11 cellular contexts compared by ENCODE assay signal in the genomic region with DNA sequence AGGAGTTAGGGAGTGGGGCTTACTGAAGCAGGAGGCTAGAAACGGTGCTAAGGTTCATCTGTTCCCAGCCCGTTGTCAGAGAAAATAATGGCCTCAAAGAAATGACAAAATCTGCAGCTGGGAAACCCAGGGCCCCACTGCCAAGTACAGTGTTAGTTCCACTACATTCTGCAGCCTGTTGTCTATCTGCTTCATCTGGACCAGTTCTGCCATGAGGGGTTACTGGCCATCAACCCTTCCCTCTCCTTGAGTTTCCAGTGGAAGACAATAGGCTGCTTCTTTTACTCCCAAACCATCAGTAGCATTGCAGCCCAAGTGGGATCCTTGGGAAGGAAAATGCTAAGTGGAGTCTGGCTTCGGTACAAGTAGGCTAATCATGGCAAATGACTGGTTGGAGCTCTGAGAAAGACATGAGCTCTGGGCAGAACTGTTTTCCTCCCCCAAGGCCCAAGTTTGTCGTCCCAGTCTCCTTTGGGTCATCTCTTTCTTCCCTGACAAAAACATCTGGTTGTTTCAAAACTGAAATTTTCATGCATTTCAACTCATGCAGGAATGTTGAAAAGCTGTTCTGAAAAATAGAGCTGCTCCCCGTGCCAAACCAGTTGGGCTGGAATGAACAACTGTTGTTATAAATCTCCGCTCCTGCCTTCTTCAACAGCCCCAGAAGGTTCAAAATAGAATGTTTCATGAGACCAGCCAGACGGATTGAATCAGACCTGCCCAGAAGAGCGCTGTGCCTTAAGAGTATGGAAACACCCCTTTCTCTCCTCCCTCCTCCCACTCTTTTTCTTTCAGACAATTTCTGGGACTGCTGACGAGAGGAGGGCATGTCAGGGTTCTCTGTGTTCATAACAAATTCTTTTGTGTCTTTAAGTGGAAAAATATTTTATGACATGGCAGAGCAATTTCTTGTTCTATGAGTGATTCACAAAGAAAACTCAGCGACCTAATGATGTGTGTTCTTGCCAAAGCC.
DNase-seq lines count a peak whose midpoint lies in the region; ATAC-seq and TF ChIP-seq lines count a peak whose summit lies in the region.
"Had no signal": no experiment of that assay in that cellular context is flagged by ENCODE, and none has a peak within 500 bp of the region (broad histone marks: within the 10 kb centered on the region; RNA-seq: fewer than 3 reads in every experiment).

No MANE protein-coding gene starts in this region.

- no peak overlapping the region for H3K4me3 ChIP-seq in astrocyte of the spinal cord (ENCODE audit: low read depth, low read length)
- no peak overlapping the region for H3K4me3 ChIP-seq in left ventricle myocardium inferior
- no peak overlapping the region for H3K4me3 ChIP-seq in gastrocnemius medialis

- TF ChIP-seq CTCF in astrocyte of the spinal cord (IDR thresholded peaks at IDR 0.05; ENCODE audit: low read depth, low read length), result no peak
- no peak for TF ChIP-seq CTCF in left ventricle myocardium inferior (IDR thresholded peaks at IDR 0.05; ENCODE audit: borderline replicate concordance)
- no peak for TF ChIP-seq CTCF in gastrocnemius medialis (IDR thresholded peaks at IDR 0.05 in 4 of 5, conservative IDR thresholded peaks at IDR 0.05 in 1 of 5)

- ATAC-seq in gastrocnemius medialis, result peak; percentile 58 to 84
- no peak for ATAC-seq in HG03175 (IDR thresholded peaks at IDR 0.05; ENCODE audit: unreplicated experiment)
- ATAC-seq in GM18519 (IDR thresholded peaks at IDR 0.05; ENCODE audit: low FRiP score, unreplicated experiment), result no peak
- ATAC-seq: left lobe of liver had no signal

- H3K4me1 ChIP-seq in left ventricle myocardium inferior, result peaks cover 3% of the 10 kb centered on the region
- no peaks in the 10 kb centered on the region for H3K4me1 ChIP-seq in gastrocnemius medialis

- intact Hi-C loops in left ventricle myocardium inferior (cut with micrococcal nuclease), result no loop called here
- intact Hi-C loops in gastrocnemius medialis (cut with DNase I; ENCODE audit: low total_unique reads), result no loop called here

- DNase-seq in AG20443 (ENCODE audit: low spot score) (peak; percentile 85), astrocyte of the spinal cord (ENCODE audit: low read depth, low spot score) (peak; percentile 31), left ventricle myocardium inferior (peak; percentile 18), gastrocnemius medialis (peak; percentile 10 to 41), NCI-H226 (no peak), NCI-H1417 treated with DMSO at 0.1 percent for 48 hours (lab: John Stamatoyannopoulos, UW) (no peak)
- DNase-seq: CD4-positive, alpha-beta T cell; NCI-H1105 had no signal

- H3K27ac ChIP-seq in left ventricle myocardium inferior (replicated peaks) (peak overlapping the region; percentile 54), gastrocnemius medialis (peak overlapping the region in 3 of 4 donors; percentile 15 to 27 (median 17))

- in situ Hi-C loops in astrocyte of the spinal cord (cut with HindIII; ENCODE audit: low sequenced_read_pairs) (no loop called here), gastrocnemius medialis (cut with MboI; ENCODE audit: low sequenced_read_pairs in 4 of 4) (no loop called here)

- TF ChIP-seq POLR2A in gastrocnemius medialis (IDR thresholded peaks at IDR 0.05), result no peak

- H3K36me3 ChIP-seq in left ventricle myocardium inferior, result no peaks in the 10 kb centered on the region
- H3K36me3 ChIP-seq in gastrocnemius medialis, result no peaks in the 10 kb centered on the region

- peaks cover 14% of the 10 kb centered on the region for H3K27me3 ChIP-seq in left ventricle myocardium inferior (ENCODE audit: low read depth)
- peaks cover 0 to 2% (median 0%) of the 10 kb centered on the region in 3 donors for H3K27me3 ChIP-seq in gastrocnemius medialis

- no peaks in the 10 kb centered on the region for H3K9me3 ChIP-seq in left ventricle myocardium inferior (replicated peaks)
- no peaks in the 10 kb centered on the region for H3K9me3 ChIP-seq in gastrocnemius medialis

Comparison
In these comparisons a context has a peak if more than half of its experiments do, and no peak if none do; other contexts are left out.
1. DNase-seq: peak in AG20443 (single experiment), astrocyte of the spinal cord (single experiment), left ventricle myocardium inferior (single experiment) and gastrocnemius medialis (2 of 2); none in NCI-H226 (single experiment) and NCI-H1417 treated with DMSO at 0.1 percent for 48 hours (single experiment).
2. ATAC-seq: peak in gastrocnemius medialis (2 of 2); none in HG03175 (single experiment) and GM18519 (single experiment).